Comparison of ENCODE assay signal across 2 cellular contexts in the genomic region with DNA sequence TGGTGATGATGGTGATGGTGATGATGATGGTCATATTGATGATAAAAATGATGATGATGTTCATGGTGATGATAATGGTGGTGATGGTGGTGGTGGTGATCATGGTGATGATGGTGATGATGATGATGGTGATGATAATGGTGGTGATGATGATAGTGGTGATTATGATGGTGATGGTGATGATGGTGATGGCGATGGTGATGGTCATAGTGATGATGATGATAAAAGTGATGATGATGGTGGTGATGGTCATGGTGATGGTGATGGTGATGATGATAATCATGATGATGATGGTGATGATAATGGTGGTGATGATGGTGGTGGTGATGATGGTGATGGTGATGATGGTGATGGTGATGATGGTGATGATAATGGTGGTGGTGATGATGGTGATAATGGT.
TF ChIP-seq lines count a peak whose summit lies in the region.

No MANE protein-coding gene starts in this region.

TF ChIP-seq in HEK293, 187 proteins besides CTCF, POLR2A, EP300 and RAD21 (continued from another document):
- no peak for TF ChIP-seq TCF7L2 (IDR thresholded peaks at IDR 0.05; ENCODE audit: borderline replicate concordance, low read depth, low read length)
- peak; percentile 96 for TF ChIP-seq ZNF513 (tag by site-specific recombination; IDR thresholded peaks at IDR 0.05)
- TF ChIP-seq SCRT1 (tag by site-specific recombination; IDR thresholded peaks at IDR 0.05; ENCODE audit: borderline replicate concordance), result no peak
- no peak for TF ChIP-seq ZNF670 (tag by site-specific recombination; IDR thresholded peaks at IDR 0.05; ENCODE audit: low read depth)
TF ChIP-seq in HEK293: peak in this region for 1.

TF ChIP-seq in K562, 482 proteins besides CTCF, POLR2A, EP300 and RAD21:
- TF ChIP-seq DMBX1 (CRISPR knock-in tag; IDR thresholded peaks at IDR 0.05; ENCODE audit: borderline replicate concordance), result no peak
- TF ChIP-seq HLTF (IDR thresholded peaks at IDR 0.05), result 0 out of 2 replicates have a peak, but pooled peaks have one; percentile 12
- TF ChIP-seq, protein P1, sequence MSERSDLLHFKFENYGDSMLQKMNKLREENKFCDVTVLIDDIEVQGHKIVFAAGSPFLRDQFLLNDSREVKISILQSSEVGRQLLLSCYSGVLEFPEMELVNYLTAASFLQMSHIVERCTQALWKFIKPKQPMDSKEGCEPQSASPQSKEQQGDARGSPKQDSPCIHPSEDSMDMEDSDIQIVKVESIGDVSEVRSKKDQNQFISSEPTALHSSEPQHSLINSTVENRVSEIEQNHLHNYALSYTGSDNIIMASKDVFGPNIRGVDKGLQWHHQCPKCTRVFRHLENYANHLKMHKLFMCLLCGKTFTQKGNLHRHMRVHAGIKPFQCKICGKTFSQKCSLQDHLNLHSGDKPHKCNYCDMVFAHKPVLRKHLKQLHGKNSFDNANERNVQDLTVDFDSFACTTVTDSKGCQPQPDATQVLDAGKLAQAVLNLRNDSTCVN (CRISPR knock-in tag; IDR thresholded peaks at IDR 0.05), result peak; percentile 4; the same call in 1 of the 2 replicates
- no peak for TF ChIP-seq ZNF263 (CRISPR knock-in tag; IDR thresholded peaks at IDR 0.05; ENCODE audit: borderline replicate concordance)
- TF ChIP-seq ETV6 (IDR thresholded peaks at IDR 0.05; ENCODE audit: borderline replicate concordance in 1 of 2, low read depth in 2 of 2, low read length in 1 of 2), result no peak
- no peak for TF ChIP-seq ETV6 (CRISPR knock-in tag; IDR thresholded peaks at IDR 0.05; ENCODE audit: borderline replicate concordance)
- 0 out of 4 replicates have a peak, but pooled peaks of 1 of the 2 experiments have one; percentile 17 for TF ChIP-seq KDM1A (IDR thresholded peaks at IDR 0.05)
- TF ChIP-seq CBX1 (IDR thresholded peaks at IDR 0.05; ENCODE audit: low read depth), result no peak
- 0 out of 2 replicates have a peak, but pooled peaks have one; percentile 10 for TF ChIP-seq LARP7 (IDR thresholded peaks at IDR 0.05)
- TF ChIP-seq, protein P2, sequence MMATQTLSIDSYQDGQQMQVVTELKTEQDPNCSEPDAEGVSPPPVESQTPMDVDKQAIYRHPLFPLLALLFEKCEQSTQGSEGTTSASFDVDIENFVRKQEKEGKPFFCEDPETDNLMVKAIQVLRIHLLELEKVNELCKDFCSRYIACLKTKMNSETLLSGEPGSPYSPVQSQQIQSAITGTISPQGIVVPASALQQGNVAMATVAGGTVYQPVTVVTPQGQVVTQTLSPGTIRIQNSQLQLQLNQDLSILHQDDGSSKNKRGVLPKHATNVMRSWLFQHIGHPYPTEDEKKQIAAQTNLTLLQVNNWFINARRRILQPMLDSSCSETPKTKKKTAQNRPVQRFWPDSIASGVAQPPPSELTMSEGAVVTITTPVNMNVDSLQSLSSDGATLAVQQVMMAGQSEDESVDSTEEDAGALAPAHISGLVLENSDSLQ (IDR thresholded peaks at IDR 0.05), result no peak
- peak in 1 of 2 experiments; percentile 53; a peak in 1 of 4 replicates for TF ChIP-seq HDAC1 (IDR thresholded peaks at IDR 0.05)
- TF ChIP-seq, protein P3, sequence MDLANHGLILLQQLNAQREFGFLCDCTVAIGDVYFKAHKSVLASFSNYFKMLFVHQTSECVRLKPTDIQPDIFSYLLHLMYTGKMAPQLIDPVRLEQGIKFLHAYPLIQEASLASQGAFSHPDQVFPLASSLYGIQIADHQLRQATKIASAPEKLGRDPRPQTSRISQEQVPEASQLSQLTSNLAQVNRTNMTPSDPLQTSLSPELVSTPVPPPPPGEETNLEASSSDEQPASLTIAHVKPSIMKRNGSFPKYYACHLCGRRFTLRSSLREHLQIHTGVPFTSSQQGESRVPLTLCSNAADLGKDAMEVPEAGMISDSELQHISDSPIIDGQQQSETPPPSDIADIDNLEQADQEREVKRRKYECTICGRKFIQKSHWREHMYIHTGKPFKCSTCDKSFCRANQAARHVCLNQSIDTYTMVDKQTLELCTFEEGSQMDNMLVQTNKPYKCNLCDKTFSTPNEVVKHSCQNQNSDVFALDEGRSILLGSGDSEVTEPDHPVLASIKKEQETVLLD (IDR thresholded peaks at IDR 0.05), result 0 out of 2 replicates have a peak, but pooled peaks have one; percentile 33
- no peak for TF ChIP-seq ATF1 (CRISPR knock-in tag; IDR thresholded peaks at IDR 0.05)
- peak; percentile 49 for TF ChIP-seq ATF1 (tag; IDR thresholded peaks at IDR 0.05)
- TF ChIP-seq ZNF23 (CRISPR knock-in tag; IDR thresholded peaks at IDR 0.05), result no peak
- TF ChIP-seq FOXM1 (IDR thresholded peaks at IDR 0.05; ENCODE audit: low read depth), result no peak
- no peak for TF ChIP-seq FOXM1 (CRISPR knock-in tag; IDR thresholded peaks at IDR 0.05; ENCODE audit: low read depth)
